9 cellular contexts compared by ENCODE assay signal in genomic region chr20:58408603-58409246, GRCh38. TPM values are rescaled to one million over a fixed set of nuclear protein-coding genes. Genes with fewer than 3 reads are reported as not detected.
A peak's percentile ranks its signal among the peaks of the same experiment; 100 is the strongest.
DNase-seq lines count a peak whose midpoint lies in the region; ATAC-seq and TF ChIP-seq lines count a peak whose summit lies in the region.
"Had no signal": no experiment of that assay in that cellular context is flagged by ENCODE, and none has a peak within 500 bp of the region (broad histone marks: within the 10 kb centered on the region; RNA-seq: fewer than 3 reads in every experiment).

No MANE protein-coding gene starts in this region.

- no TSS peak for BruUV-seq in MCF 10A (replicated peaks; lab: Mats Ljungman, UMichigan)

- H3K27ac ChIP-seq in breast epithelium (peak overlapping the region in 1 of 2 donors; percentile 22), SK-N-MC (peak overlapping the region; percentile 94), upper lobe of right lung (no peak overlapping the region)

- H3K4me1 ChIP-seq in breast epithelium (no peaks in the 10 kb centered on the region), upper lobe of right lung (peaks cover 38% of the 10 kb centered on the region)

- POLR2A ChIA-PET in MCF 10A (lab: Yijun Ruan, JAX) = interaction anchor here (0.6 to 6.9 kb wide), 12 partner anchors 9 to 1539 kb away, joined by 3 to 65 read pairs (median 4); partner anchors contain the start of genes RAB22A, STX16 and VAPB

- TF ChIP-seq POLR2A in breast epithelium (IDR thresholded peaks at IDR 0.05) = no peak

- H3K9me3 ChIP-seq in breast epithelium = no peaks in the 10 kb centered on the region
- 0 out of 2 replicates have a peak, but pooled peaks cover 2% of the 10 kb centered on the region for H3K9me3 ChIP-seq in SK-N-MC (ENCODE audit: low read depth, low read length)
- H3K9me3 ChIP-seq in upper lobe of right lung = no peaks in the 10 kb centered on the region

- no peak for TF ChIP-seq CTCF in MCF 10A (IDR thresholded peaks at IDR 0.05; ENCODE audit: unreplicated experiment)
- no peak for TF ChIP-seq CTCF in breast epithelium (IDR thresholded peaks at IDR 0.05)
- no peak for TF ChIP-seq CTCF in glutamatergic neuron (IDR thresholded peaks at IDR 0.05; ENCODE audit: partially characterized antibody, unreplicated experiment)
- TF ChIP-seq CTCF in upper lobe of right lung (IDR thresholded peaks at IDR 0.05) = no peak

- no peaks in the 10 kb centered on the region for H3K27me3 ChIP-seq in breast epithelium
- H3K27me3 ChIP-seq in upper lobe of right lung = no peaks in the 10 kb centered on the region

- no peaks in the 10 kb centered on the region for H3K36me3 ChIP-seq in breast epithelium
- H3K36me3 ChIP-seq in SK-N-MC (ENCODE audit: insufficient read depth, low read length) = peaks cover 12% of the 10 kb centered on the region
- no peaks in the 10 kb centered on the region for H3K36me3 ChIP-seq in upper lobe of right lung

- no peak overlapping the region for H3K4me3 ChIP-seq in breast epithelium
- H3K4me3 ChIP-seq in SK-N-MC = peak overlapping the region; percentile 15; the same call in 1 of the 2 replicates
- H3K4me3 ChIP-seq in upper lobe of right lung = no peak overlapping the region

- ATAC-seq in upper lobe of right lung = peak; percentile 24
- no peak for ATAC-seq in HG03439 (IDR thresholded peaks at IDR 0.05; ENCODE audit: unreplicated experiment)
- ATAC-seq in GM19397 (IDR thresholded peaks at IDR 0.05; ENCODE audit: unreplicated experiment) = no peak
- ATAC-seq: HCT116 had no signal

- DNase-seq in MCF 10A (ENCODE audit: unreplicated experiment) (no peak), breast epithelium (ENCODE audit: low spot score in 2 of 2) (no peak), SK-N-MC (ENCODE audit: low read depth, low spot score) (no peak), glutamatergic neuron (no peak), upper lobe of right lung (no peak), NCI-H226 (no peak)

- H3K27me3 Mint-ChIP-seq in MCF 10A (ENCODE audit: insufficient read depth, unreplicated experiment) (no peaks in the 10 kb centered on the region), glutamatergic neuron (ENCODE audit: unreplicated experiment) (no peaks in the 10 kb centered on the region)

- intact Hi-C loops in MCF 10A (cut with micrococcal nuclease) (no loop called here), breast epithelium (cut with DNase I; ENCODE audit: low total_unique reads) (no loop called here), upper lobe of right lung (cut with DNase I) (no loop called here)

- H3K9ac ChIP-seq in SK-N-MC (ENCODE audit: insufficient read length) = peak overlapping the region; percentile 9

- H3K4me3 Mint-ChIP-seq in MCF 10A (ENCODE audit: unreplicated experiment) = peak overlapping the region; percentile 56
- H3K4me3 Mint-ChIP-seq in glutamatergic neuron (ENCODE audit: unreplicated experiment) = no peak overlapping the region

- peaks cover 21% of the 10 kb centered on the region for H3K4me1 Mint-ChIP-seq in MCF 10A (ENCODE audit: insufficient read depth, unreplicated experiment)
- H3K4me1 Mint-ChIP-seq in glutamatergic neuron (ENCODE audit: low read depth, unreplicated experiment) = peaks cover 4% of the 10 kb centered on the region

- H3K36me3 Mint-ChIP-seq in MCF 10A (ENCODE audit: insufficient read depth, unreplicated experiment) (no peaks in the 10 kb centered on the region), glutamatergic neuron (ENCODE audit: unreplicated experiment) (no peaks in the 10 kb centered on the region)

- H3K9me3 Mint-ChIP-seq in MCF 10A (ENCODE audit: unreplicated experiment) (no peaks in the 10 kb centered on the region), glutamatergic neuron (ENCODE audit: unreplicated experiment) (no peaks in the 10 kb centered on the region)

- no peak overlapping the region for H3K27ac Mint-ChIP-seq in MCF 10A (ENCODE audit: low read depth, unreplicated experiment)
- peak overlapping the region; percentile 31 for H3K27ac Mint-ChIP-seq in glutamatergic neuron (ENCODE audit: unreplicated experiment)

- CTCF ChIA-PET in MCF 10A (lab: Yijun Ruan, JAX) = interaction anchor here (0.7 to 1.5 kb wide), 2 partner anchors 9 to 10 kb away, joined by 3 to 5 read pairs; no protein-coding TSS in a partner anchor

RNA-seq across cellular contexts. Expression of gene VAPB, which starts 19.7 kb away (rescaled TPM):
- total RNA-seq in MCF 10A (2022) (60.4 and 61.2 TPM in 2 replicates), breast epithelium (10 to 100 TPM; 18.6 to 18.9 (median 18.7) TPM), glutamatergic neuron (ENCODE audit: unreplicated experiment) (60.5 TPM), upper lobe of right lung (47.8 TPM)
